In the genomic region with DNA sequence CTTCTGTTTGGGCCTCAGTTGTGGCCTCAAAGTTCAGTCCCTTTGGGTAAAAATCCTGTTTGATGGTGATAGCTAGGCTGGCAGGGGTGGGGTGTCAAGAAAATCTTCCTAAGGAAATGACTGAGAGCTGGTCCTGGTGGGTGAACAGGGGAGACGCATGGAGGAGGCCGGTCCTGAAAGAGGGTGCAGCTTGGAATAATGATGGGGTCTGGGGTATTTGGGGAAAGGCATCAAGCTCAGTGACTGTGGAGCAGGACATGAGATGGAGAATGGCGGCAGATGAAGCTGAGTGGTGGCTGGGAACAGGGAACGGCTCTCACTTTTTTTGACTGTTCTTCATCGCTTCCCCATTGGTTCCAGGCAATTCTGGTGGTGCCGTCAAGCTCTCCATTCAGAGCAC, we compare ENCODE assay signal across 1 cellular context.
TF ChIP-seq lines count a peak whose summit lies in the region.

No MANE protein-coding gene starts in this region.

TF ChIP-seq in HepG2, 621 proteins besides CTCF, POLR2A, EP300 and RAD21 (continued from another document):
- TF ChIP-seq ZNF503 (CRISPR knock-in tag; IDR thresholded peaks at IDR 0.05) (no peak), ATF7-NPFF (CRISPR knock-in tag; IDR thresholded peaks at IDR 0.05; ENCODE audit: low read depth) (no peak), ZNF362 (CRISPR knock-in tag; IDR thresholded peaks at IDR 0.05; ENCODE audit: borderline replicate concordance) (no peak), TIGD3 (CRISPR knock-in tag; IDR thresholded peaks at IDR 0.05; ENCODE audit: borderline replicate concordance) (no peak), ARNT2 (CRISPR knock-in tag; IDR thresholded peaks at IDR 0.05; ENCODE audit: low read depth) (no peak), CHCHD3 (CRISPR knock-in tag; IDR thresholded peaks at IDR 0.05) (no peak), NCOA5 (CRISPR knock-in tag; IDR thresholded peaks at IDR 0.05) (no peak), ETV5 (CRISPR knock-in tag; IDR thresholded peaks at IDR 0.05; ENCODE audit: borderline replicate concordance) (no peak), REXO4 (CRISPR knock-in tag; IDR thresholded peaks at IDR 0.05; ENCODE audit: borderline replicate concordance) (no peak), PCBP2 (optimal IDR thresholded peaks at IDR 0.05; ENCODE audit: low read depth, low read length, poor library complexity, severe bottlenecking) (no peak), ZNF629 (CRISPR knock-in tag; conservative IDR thresholded peaks at IDR 0.05) (no peak), SAFB2 (CRISPR knock-in tag; IDR thresholded peaks at IDR 0.05; ENCODE audit: borderline replicate concordance, low read depth) (no peak)
- TF ChIP-seq, protein P1, sequence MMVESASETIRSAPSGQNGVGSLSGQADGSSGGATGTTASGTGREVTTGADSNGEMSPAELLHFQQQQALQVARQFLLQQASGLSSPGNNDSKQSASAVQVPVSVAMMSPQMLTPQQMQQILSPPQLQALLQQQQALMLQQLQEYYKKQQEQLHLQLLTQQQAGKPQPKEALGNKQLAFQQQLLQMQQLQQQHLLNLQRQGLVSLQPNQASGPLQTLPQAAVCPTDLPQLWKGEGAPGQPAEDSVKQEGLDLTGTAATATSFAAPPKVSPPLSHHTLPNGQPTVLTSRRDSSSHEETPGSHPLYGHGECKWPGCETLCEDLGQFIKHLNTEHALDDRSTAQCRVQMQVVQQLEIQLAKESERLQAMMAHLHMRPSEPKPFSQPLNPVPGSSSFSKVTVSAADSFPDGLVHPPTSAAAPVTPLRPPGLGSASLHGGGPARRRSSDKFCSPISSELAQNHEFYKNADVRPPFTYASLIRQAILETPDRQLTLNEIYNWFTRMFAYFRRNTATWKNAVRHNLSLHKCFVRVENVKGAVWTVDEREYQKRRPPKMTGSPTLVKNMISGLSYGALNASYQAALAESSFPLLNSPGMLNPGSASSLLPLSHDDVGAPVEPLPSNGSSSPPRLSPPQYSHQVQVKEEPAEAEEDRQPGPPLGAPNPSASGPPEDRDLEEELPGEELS (CRISPR knock-in tag; IDR thresholded peaks at IDR 0.05), result no peak
- TF ChIP-seq, protein P2, sequence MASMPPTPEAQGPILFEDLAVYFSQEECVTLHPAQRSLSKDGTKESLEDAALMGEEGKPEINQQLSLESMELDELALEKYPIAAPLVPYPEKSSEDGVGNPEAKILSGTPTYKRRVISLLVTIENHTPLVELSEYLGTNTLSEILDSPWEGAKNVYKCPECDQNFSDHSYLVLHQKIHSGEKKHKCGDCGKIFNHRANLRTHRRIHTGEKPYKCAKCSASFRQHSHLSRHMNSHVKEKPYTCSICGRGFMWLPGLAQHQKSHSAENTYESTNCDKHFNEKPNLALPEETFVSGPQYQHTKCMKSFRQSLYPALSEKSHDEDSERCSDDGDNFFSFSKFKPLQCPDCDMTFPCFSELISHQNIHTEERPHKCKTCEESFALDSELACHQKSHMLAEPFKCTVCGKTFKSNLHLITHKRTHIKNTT (CRISPR knock-in tag; IDR thresholded peaks at IDR 0.05), result no peak
- TF ChIP-seq, protein P3, sequence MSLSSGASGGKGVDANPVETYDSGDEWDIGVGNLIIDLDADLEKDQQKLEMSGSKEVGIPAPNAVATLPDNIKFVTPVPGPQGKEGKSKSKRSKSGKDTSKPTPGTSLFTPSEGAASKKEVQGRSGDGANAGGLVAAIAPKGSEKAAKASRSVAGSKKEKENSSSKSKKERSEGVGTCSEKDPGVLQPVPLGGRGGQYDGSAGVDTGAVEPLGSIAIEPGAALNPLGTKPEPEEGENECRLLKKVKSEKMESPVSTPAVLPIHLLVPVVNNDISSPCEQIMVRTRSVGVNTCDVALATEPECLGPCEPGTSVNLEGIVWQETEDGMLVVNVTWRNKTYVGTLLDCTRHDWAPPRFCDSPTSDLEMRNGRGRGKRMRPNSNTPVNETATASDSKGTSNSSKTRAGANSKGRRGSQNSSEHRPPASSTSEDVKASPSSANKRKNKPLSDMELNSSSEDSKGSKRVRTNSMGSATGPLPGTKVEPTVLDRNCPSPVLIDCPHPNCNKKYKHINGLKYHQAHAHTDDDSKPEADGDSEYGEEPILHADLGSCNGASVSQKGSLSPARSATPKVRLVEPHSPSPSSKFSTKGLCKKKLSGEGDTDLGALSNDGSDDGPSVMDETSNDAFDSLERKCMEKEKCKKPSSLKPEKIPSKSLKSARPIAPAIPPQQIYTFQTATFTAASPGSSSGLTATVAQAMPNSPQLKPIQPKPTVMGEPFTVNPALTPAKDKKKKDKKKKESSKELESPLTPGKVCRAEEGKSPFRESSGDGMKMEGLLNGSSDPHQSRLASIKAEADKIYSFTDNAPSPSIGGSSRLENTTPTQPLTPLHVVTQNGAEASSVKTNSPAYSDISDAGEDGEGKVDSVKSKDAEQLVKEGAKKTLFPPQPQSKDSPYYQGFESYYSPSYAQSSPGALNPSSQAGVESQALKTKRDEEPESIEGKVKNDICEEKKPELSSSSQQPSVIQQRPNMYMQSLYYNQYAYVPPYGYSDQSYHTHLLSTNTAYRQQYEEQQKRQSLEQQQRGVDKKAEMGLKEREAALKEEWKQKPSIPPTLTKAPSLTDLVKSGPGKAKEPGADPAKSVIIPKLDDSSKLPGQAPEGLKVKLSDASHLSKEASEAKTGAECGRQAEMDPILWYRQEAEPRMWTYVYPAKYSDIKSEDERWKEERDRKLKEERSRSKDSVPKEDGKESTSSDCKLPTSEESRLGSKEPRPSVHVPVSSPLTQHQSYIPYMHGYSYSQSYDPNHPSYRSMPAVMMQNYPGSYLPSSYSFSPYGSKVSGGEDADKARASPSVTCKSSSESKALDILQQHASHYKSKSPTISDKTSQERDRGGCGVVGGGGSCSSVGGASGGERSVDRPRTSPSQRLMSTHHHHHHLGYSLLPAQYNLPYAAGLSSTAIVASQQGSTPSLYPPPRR (CRISPR knock-in tag; IDR thresholded peaks at IDR 0.05; ENCODE audit: borderline replicate concordance), result no peak
